In genomic region chr11:66293777-66294625, GRCh38 we compare ENCODE assay signal across 21 cellular contexts. TPM values are rescaled to one million over a fixed set of nuclear protein-coding genes. Genes with fewer than 3 reads are reported as not detected.
DNase-seq lines count a peak whose midpoint lies in the region; ATAC-seq, FAIRE-seq and TF ChIP-seq lines count a peak whose summit lies in the region.
"Had no signal": no experiment of that assay in that cellular context is flagged by ENCODE, and none has a peak within 500 bp of the region (broad histone marks: within the 10 kb centered on the region; RNA-seq: fewer than 3 reads in every experiment).

No MANE protein-coding gene starts in this region.

- H3K9me3 ChIP-seq in T-helper 17 cell (ENCODE audit: control insufficient read depth, low read length, poor library complexity, severe bottlenecking), result no peaks in the 10 kb centered on the region

- H3K27me3 Mint-ChIP-seq in activated CD4-positive, alpha-beta T cell treated with anti-CD3 and anti-CD28 coated beads, Interleukin-2, amount 10 ng/mL, durations not matched to agents 24 days and 14 days, result peaks cover 32% of the 10 kb centered on the region
- H3K27me3 Mint-ChIP-seq in T-helper 17 cell, result peaks cover 14% of the 10 kb centered on the region

- H3K4me3 Mint-ChIP-seq in activated CD4-positive, alpha-beta T cell treated with anti-CD3 and anti-CD28 coated beads, Interleukin-2, amount 10 ng/mL, durations not matched to agents 24 days and 14 days, result no peak overlapping the region
- H3K4me3 Mint-ChIP-seq in T-helper 17 cell, result peak overlapping the region; percentile 39

- DNase-seq in activated CD4-positive, alpha-beta T cell treated with anti-CD3 and anti-CD28 coated beads, Interleukin-2, amount 10 ng/mL, durations not matched to agents 24 days and 14 days, result peak; percentile 55
- DNase-seq in activated CD4-positive, alpha-beta T cell treated with anti-CD3 and anti-CD28 coated beads, Interleukin-2, amount 50 U/mL, for 4 hours, result no peak
- DNase-seq in T-helper 17 cell, result no peak
- DNase-seq in dorsolateral prefrontal cortex, result no peak
- no peak for DNase-seq in retinal pigment epithelial cell (ENCODE audit: low read depth)
- no peak for DNase-seq in GM19239 (ENCODE audit: insufficient read length, low spot score)
- DNase-seq: DMS 273 treated with DMSO at 0.1 percent for 48 hours, DND-41, GM23248, KG1, NCI-H1105 treated with DMSO at 0.1 percent for 48 hours, NCI-H1694, NCI-H2081 treated with DMSO at 0.1 percent for 48 hours had no signal

- no peak for ATAC-seq in T-helper 17 cell
- ATAC-seq in HG02571 (IDR thresholded peaks at IDR 0.05; ENCODE audit: unreplicated experiment), result no peak
- ATAC-seq in GM19324 (IDR thresholded peaks at IDR 0.05; ENCODE audit: low FRiP score, unreplicated experiment), result no peak
- ATAC-seq: HCT116, Right ventricle myocardium inferior had no signal

- peaks cover 2% of the 10 kb centered on the region for H3K36me3 Mint-ChIP-seq in activated CD4-positive, alpha-beta T cell treated with anti-CD3 and anti-CD28 coated beads, Interleukin-2, amount 10 ng/mL, durations not matched to agents 24 days and 14 days (ENCODE audit: low read depth)
- no peaks in the 10 kb centered on the region for H3K36me3 Mint-ChIP-seq in T-helper 17 cell (ENCODE audit: low read depth)

- peaks cover 0 to 7% (median 0%) of the 10 kb centered on the region in 45 donors for H3K27me3 ChIP-seq in dorsolateral prefrontal cortex

- TF ChIP-seq CTCF in dorsolateral prefrontal cortex (IDR thresholded peaks at IDR 0.05 in 54 of 56, conservative IDR thresholded peaks at IDR 0.05 in 2 of 56; ENCODE audit: low read depth in 1 of 56, partially characterized antibody in 56 of 56) (no peak), retinal pigment epithelial cell (conservative IDR thresholded peaks at IDR 0.05; ENCODE audit: low read depth, low read length) (no peak)

- H3K27ac Mint-ChIP-seq in activated CD4-positive, alpha-beta T cell treated with anti-CD3 and anti-CD28 coated beads, Interleukin-2, amount 10 ng/mL, durations not matched to agents 24 days and 14 days, result no peak overlapping the region
- H3K27ac Mint-ChIP-seq in T-helper 17 cell, result peak overlapping the region; percentile 34
- H3K27ac Mint-ChIP-seq: B cell had no signal

- H3K4me3 ChIP-seq in dorsolateral prefrontal cortex (peak overlapping the region in 50 of 59 donors; percentile 13 to 98 (median 86)), retinal pigment epithelial cell (ENCODE audit: low read length) (peak overlapping the region; percentile 87)
- H3K4me3 ChIP-seq: GM23248 had no signal

- peaks cover 4% of the 10 kb centered on the region for H3K9me3 Mint-ChIP-seq in activated CD4-positive, alpha-beta T cell treated with anti-CD3 and anti-CD28 coated beads, Interleukin-2, amount 10 ng/mL, durations not matched to agents 24 days and 14 days

- peak overlapping the region in 49 of 59 donors; percentile 0 to 100 (median 98) for H3K27ac ChIP-seq in dorsolateral prefrontal cortex
- H3K27ac ChIP-seq: 22Rv1, GM23248 had no signal

- FAIRE-seq in GM19239 (lab: Jason Lieb, UNC), result no peak
- FAIRE-seq: RCC 7860 had no signal

- H3K4me1 Mint-ChIP-seq in activated CD4-positive, alpha-beta T cell treated with anti-CD3 and anti-CD28 coated beads, Interleukin-2, amount 10 ng/mL, durations not matched to agents 24 days and 14 days, result peaks cover 24% of the 10 kb centered on the region
- peaks cover 28% of the 10 kb centered on the region for H3K4me1 Mint-ChIP-seq in T-helper 17 cell

- intact Hi-C loops in activated CD4-positive, alpha-beta T cell treated with anti-CD3 and anti-CD28 coated beads, Interleukin-2, amount 10 ng/mL, durations not matched to agents 24 days and 14 days (cut with micrococcal nuclease), result no loop called here
- intact Hi-C loops in dorsolateral prefrontal cortex (cut with DNase I), result loop anchor here (5.0 kb wide), 2 partner anchors 43 to 53 kb away; partner anchors contain the start of genes B4GAT1 (in 1 of the 2), BRMS1 (in 1 of the 2) and RIN1 (in 1 of the 2)

RNA-seq across cellular contexts. Expression of gene TMEM151A, which starts 2.3 kb away (rescaled TPM):
- not detected in 2 replicates for total RNA-seq in activated CD4-positive, alpha-beta T cell treated with anti-CD3 and anti-CD28 coated beads, Interleukin-2, amount 10 ng/mL, durations not matched to agents 24 days and 14 days
- total RNA-seq in T-helper 17 cell, result under 1 TPM; 0.16 to 0.32 TPM
- 100 to 1,000 TPM in 2 of 120 experiments, 10 to 100 TPM in 118; 29.6 to 145 (median 58.1) TPM for total RNA-seq in dorsolateral prefrontal cortex

RNA-seq across cellular contexts. Expression of gene YIF1A, which starts 5.1 kb away (rescaled TPM):
- 108 and 119 TPM in 2 replicates for total RNA-seq in activated CD4-positive, alpha-beta T cell treated with anti-CD3 and anti-CD28 coated beads, Interleukin-2, amount 10 ng/mL, durations not matched to agents 24 days and 14 days
- total RNA-seq in T-helper 17 cell (10 to 100 TPM; 32.6 to 35.1 TPM), dorsolateral prefrontal cortex (10 to 100 TPM; 15.9 to 71.3 (median 33.4) TPM)

RNA-seq across cellular contexts. Expression of gene CNIH2, which starts 16.0 kb away (rescaled TPM):
- total RNA-seq in activated CD4-positive, alpha-beta T cell treated with anti-CD3 and anti-CD28 coated beads, Interleukin-2, amount 10 ng/mL, durations not matched to agents 24 days and 14 days, result 1.0 and 2.7 TPM in 2 replicates
- 10 to 100 TPM in 1 of 2 donors, 1 to 10 TPM in 1; 9.0 to 14.4 TPM for total RNA-seq in T-helper 17 cell
- 100 to 1,000 TPM in 2 of 120 experiments, 10 to 100 TPM in 118; 27.7 to 125 (median 64.9) TPM for total RNA-seq in dorsolateral prefrontal cortex
- total RNA-seq: Right ventricle myocardium inferior had no signal

RNA-seq across cellular contexts. Expression of gene CD248, which starts 22.8 kb away (rescaled TPM):
- not detected in 2 replicates for total RNA-seq in activated CD4-positive, alpha-beta T cell treated with anti-CD3 and anti-CD28 coated beads, Interleukin-2, amount 10 ng/mL, durations not matched to agents 24 days and 14 days
- total RNA-seq in T-helper 17 cell (not detected), dorsolateral prefrontal cortex (1 to 10 TPM in 105 of 120 experiments, under 1 TPM in 15; 0.45 to 6.5 (median 1.9) TPM)
- total RNA-seq: NCI-H460 had no signal

RNA-seq across cellular contexts. Expression of gene RAB1B, which starts 25.6 kb away (rescaled TPM):
- 117 and 123 TPM in 2 replicates for total RNA-seq in activated CD4-positive, alpha-beta T cell treated with anti-CD3 and anti-CD28 coated beads, Interleukin-2, amount 10 ng/mL, durations not matched to agents 24 days and 14 days
- 10 to 100 TPM; 72.8 to 89.1 TPM for total RNA-seq in T-helper 17 cell
- 100 to 1,000 TPM in 115 of 120 experiments, 10 to 100 TPM in 5; 94.3 to 135 (median 115) TPM for total RNA-seq in dorsolateral prefrontal cortex

Comparison
In these comparisons a context has a peak if more than half of its experiments do, and no peak if none do; other contexts are left out.
1. RNA of gene TMEM151A, which starts 2.3 kb away (total RNA-seq): 29.6 to 145 TPM in dorsolateral prefrontal cortex; 0.16 to 0.32 TPM in T-helper 17 cell and not detected in activated CD4-positive, alpha-beta T cell treated with anti-CD3 and anti-CD28 coated beads, Interleukin-2, amount 10 ng/mL, durations not matched to agents 24 days and 14 days; every median in the first group is over 10 times any median in the second.